Comparison of ENCODE assay signal across 16 cellular contexts in the genomic region with DNA sequence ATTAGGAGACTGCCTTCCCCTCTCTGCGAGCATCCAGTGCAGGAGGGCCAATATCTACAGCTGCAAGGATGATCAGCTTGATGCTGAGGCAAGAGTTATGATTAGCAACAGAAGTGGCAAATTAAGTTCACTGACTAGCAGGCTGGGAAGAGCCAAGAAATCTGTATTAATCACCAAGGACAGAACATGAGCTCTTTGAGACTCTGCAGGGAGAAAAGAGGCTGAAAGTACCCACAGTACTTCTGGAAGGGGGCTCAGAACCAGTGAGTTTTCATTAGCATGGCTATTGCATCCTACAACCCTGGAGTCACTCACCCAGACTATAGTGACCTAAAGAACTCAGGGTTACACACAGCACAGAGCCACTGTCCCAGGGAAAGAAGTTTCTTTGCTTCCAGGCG.
DNase-seq lines count a peak whose midpoint lies in the region; ATAC-seq and TF ChIP-seq lines count a peak whose summit lies in the region.
"Had no signal": no experiment of that assay in that cellular context is flagged by ENCODE, and none has a peak within 500 bp of the region (broad histone marks: within the 10 kb centered on the region; RNA-seq: fewer than 3 reads in every experiment).

No MANE protein-coding gene starts in this region.

- TF ChIP-seq CTCF in nephron (IDR thresholded peaks at IDR 0.05; ENCODE audit: unreplicated experiment in 3 of 3) = no peak
- TF ChIP-seq CTCF in tibial artery (IDR thresholded peaks at IDR 0.05) = no peak

- H3K4me1 Mint-ChIP-seq in nephron = peaks cover 40% of the 10 kb centered on the region

- H3K27me3 ChIP-seq in adipocyte (replicated peaks; ENCODE audit: control insufficient read depth, insufficient read depth, low read length) (no peaks in the 10 kb centered on the region), tibial artery (no peaks in the 10 kb centered on the region)

- H3K9me3 ChIP-seq in adipocyte (ENCODE audit: control insufficient read depth, low read length) (no peaks in the 10 kb centered on the region), tibial artery (no peaks in the 10 kb centered on the region)

- peak overlapping the region; percentile 92 to 93 for H3K27ac ChIP-seq in tibial artery

- no peaks in the 10 kb centered on the region for H3K9me3 Mint-ChIP-seq in nephron

- intact Hi-C loops in tibial artery (cut with DNase I; ENCODE audit: low total_unique reads) = loop anchor here (2.0 kb wide), 1 partner anchor 15 kb away; no protein-coding TSS in a partner anchor

- DNase-seq in adipocyte (ENCODE audit: low read depth) (peak; percentile 57), fibroblast of peridontal ligament (ENCODE audit: extremely low read depth) (peak; percentile 86), tibial artery (no peak), NCI-H446 treated with DMSO at 0.1 percent for 48 hours (lab: John Stamatoyannopoulos, UW) (no peak), NCI-H345 treated with DMSO at 0.1 percent for 48 hours (lab: John Stamatoyannopoulos, UW; ENCODE audit: unreplicated experiment) (no peak)
- DNase-seq: activated CD8-positive, alpha-beta memory T cell treated with anti-CD3 and anti-CD28 coated beads, Interleukin-2, amount 10 ng/mL, durations not matched to agents 7 days and 5 days; activated naive CD4-positive, alpha-beta T cell treated with anti-CD3 and anti-CD28 coated beads, Interleukin-2, amount 50 U/mL, for 16 hours; CD4-positive, alpha-beta T cell; KG1; NCI-H1436; NCI-H524; stimulated activated CD4-positive, alpha-beta T cell treated with anti-CD3 and anti-CD28 coated beads, Interleukin-4, amount 100 ng/mL, for 1 hour had no signal

- H3K36me3 ChIP-seq in adipocyte (ENCODE audit: control insufficient read depth, insufficient read depth, low read length, severe bottlenecking) = no peaks in the 10 kb centered on the region
- H3K36me3 ChIP-seq in tibial artery = no peaks in the 10 kb centered on the region

- peaks cover 4% of the 10 kb centered on the region for H3K27me3 Mint-ChIP-seq in nephron (ENCODE audit: low read depth)

- H3K27ac Mint-ChIP-seq in nephron = peak overlapping the region; percentile 59 to 87 (median 87)
- H3K27ac Mint-ChIP-seq: activated CD8-positive, alpha-beta memory T cell treated with anti-CD3 and anti-CD28 coated beads, Interleukin-2, amount 10 ng/mL, durations not matched to agents 7 days and 5 days; CD4-positive, alpha-beta T cell; progenitor cell of endocrine pancreas had no signal

- H3K4me1 ChIP-seq in adipocyte (ENCODE audit: control insufficient read depth, insufficient read depth, low read length) (peaks cover 41% of the 10 kb centered on the region), tibial artery (peaks cover 0 to 66% (median 37%) of the 10 kb centered on the region in 4 donors)

- no peaks in the 10 kb centered on the region for H3K36me3 Mint-ChIP-seq in nephron (ENCODE audit: low read depth)
- H3K36me3 Mint-ChIP-seq: activated CD8-positive, alpha-beta memory T cell treated with anti-CD3 and anti-CD28 coated beads, Interleukin-2, amount 10 ng/mL, durations not matched to agents 7 days and 5 days had no signal

- H3K9ac ChIP-seq in adipocyte (ENCODE audit: low read length) = peak overlapping the region; percentile 77

- no peak overlapping the region for H3K4me3 Mint-ChIP-seq in nephron
- H3K4me3 Mint-ChIP-seq: activated CD8-positive, alpha-beta memory T cell treated with anti-CD3 and anti-CD28 coated beads, Interleukin-2, amount 10 ng/mL, durations not matched to agents 7 days and 5 days; CD4-positive, alpha-beta T cell had no signal

- ATAC-seq in HG03108 (IDR thresholded peaks at IDR 0.05; ENCODE audit: unreplicated experiment) = no peak
- no peak for ATAC-seq in HG03432 (IDR thresholded peaks at IDR 0.05; ENCODE audit: unreplicated experiment)
- ATAC-seq: activated CD8-positive, alpha-beta memory T cell treated with anti-CD3 and anti-CD28 coated beads, Interleukin-2, amount 10 ng/mL, durations not matched to agents 7 days and 5 days had no signal

- H3K4me3 ChIP-seq in adipocyte (ENCODE audit: low read length) (peak overlapping the region; percentile 58), tibial artery (no peak overlapping the region)

Comparison
In these comparisons a context has a peak if more than half of its experiments do, and no peak if none do; other contexts are left out.
1. DNase-seq: peak in adipocyte (single experiment) and fibroblast of peridontal ligament (single experiment); none in tibial artery (0 of 2), NCI-H446 treated with DMSO at 0.1 percent for 48 hours (single experiment) and NCI-H345 treated with DMSO at 0.1 percent for 48 hours (single experiment).